In the genomic region with DNA sequence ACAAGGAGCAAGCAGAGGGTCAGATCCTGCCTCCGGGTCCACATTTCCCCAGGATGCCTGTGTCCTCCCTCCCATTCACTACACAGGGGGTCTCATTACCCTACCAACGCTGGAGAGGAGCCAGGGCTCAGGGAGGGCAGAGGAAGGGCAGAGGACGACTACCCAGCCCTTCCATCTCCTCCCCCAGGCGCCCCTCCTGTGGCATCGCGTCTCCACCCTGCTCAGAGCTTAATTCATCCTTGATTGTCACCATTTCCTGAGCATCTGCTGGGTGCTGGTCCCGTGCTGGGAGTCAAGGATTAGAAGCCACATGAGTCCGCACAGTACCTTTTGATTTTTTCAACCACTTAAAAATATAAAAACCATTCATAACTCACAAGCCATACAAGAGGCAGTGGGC, we compare ENCODE assay signal across 1 cellular context.
A peak's percentile ranks its signal among the peaks of the same experiment; 100 is the strongest.
TF ChIP-seq lines count a peak whose summit lies in the region.

No MANE protein-coding gene starts in this region.

TF ChIP-seq in HEK293, 187 proteins besides CTCF, POLR2A, EP300 and RAD21 (continued from another document):
- peak; percentile 96 for TF ChIP-seq ZIC2 (tag by site-specific recombination; IDR thresholded peaks at IDR 0.05)
